In genomic region chr13:45390348-45390747, GRCh38 we compare ENCODE assay signal across 5 cellular contexts. TPM values are rescaled to one million over a fixed set of nuclear protein-coding genes. Genes with fewer than 3 reads are reported as not detected.
DNase-seq lines count a peak whose midpoint lies in the region; ATAC-seq, FAIRE-seq and TF ChIP-seq lines count a peak whose summit lies in the region.
"Not testable (repeated sequence)": the region's sequence is repeated elsewhere in the genome, so short reads cannot be mapped to it uniquely, and the experiment has no call there.

No MANE protein-coding gene starts in this region.

- not testable (repeated sequence) for H3K9ac ChIP-seq in K562 (ENCODE audit: insufficient read depth in 1 of 2, low read depth in 2 of 2, low read length in 2 of 2); endothelial cell of umbilical vein (replicated peaks; ENCODE audit: extremely low read depth, insufficient read depth, low read length)

- dilution Hi-C loops in endothelial cell of umbilical vein (cut with MboI; ENCODE audit: extremely low pct_ligation_motif_present, low sequenced_read_pairs): not testable (repeated sequence)

- not testable (repeated sequence) for H3K4me3 ChIP-seq in K562; endothelial cell of umbilical vein (replicated peaks in 1 of 3; ENCODE audit: insufficient read depth in 1 of 3, low read depth in 1 of 3, low read length in 3 of 3); heart right ventricle

- intact Hi-C loops in K562 (cut with micrococcal nuclease): loop anchor here (5.0 kb wide), 1 partner anchor 343 kb away; no protein-coding TSS in a partner anchor
- intact Hi-C loops in endothelial cell of umbilical vein (cut with micrococcal nuclease); heart right ventricle (cut with DNase I): not testable (repeated sequence)

- H3K36me3 ChIP-seq in K562 (ENCODE audit: control insufficient read depth, insufficient read depth, low read length); endothelial cell of umbilical vein (ENCODE audit: control insufficient read depth in 2 of 2, extremely low read depth in 1 of 2, insufficient read depth in 2 of 2, low read length in 2 of 2): not testable (repeated sequence)
- peaks cover 0 to 66% (median 7%) of the 10 kb centered on the region in 9 donors for H3K36me3 ChIP-seq in heart right ventricle

- not testable (repeated sequence) for DNase-seq in K562 (ENCODE audit: extremely low read depth in 1 of 4, low spot score in 3 of 4); endothelial cell of umbilical vein (ENCODE audit: low read depth, low spot score); heart right ventricle
- peak; percentile 3 for DNase-seq in left lobe of liver (ENCODE audit: low spot score)

- H2AFZ ChIP-seq in K562 (ENCODE audit: low read depth, low read length); endothelial cell of umbilical vein (ENCODE audit: low read depth, low read length): not testable (repeated sequence)

- H3K27ac ChIP-seq in K562 (ENCODE audit: extremely low read depth, low read depth, low read length); endothelial cell of umbilical vein (ENCODE audit: insufficient read depth, low read depth, low read length); heart right ventricle: not testable (repeated sequence)

- H3K4me2 ChIP-seq in K562 (ENCODE audit: insufficient read depth, low read length); endothelial cell of umbilical vein (ENCODE audit: insufficient read depth, low read length): not testable (repeated sequence)

- peaks cover 21% of the 10 kb centered on the region for H3K4me1 Mint-ChIP-seq in activated naive CD8-positive, alpha-beta T cell (ENCODE audit: low read depth)

- not testable (repeated sequence) for H3K27me3 Mint-ChIP-seq in activated naive CD8-positive, alpha-beta T cell

- not testable (repeated sequence) for H4K20me1 ChIP-seq in K562 (replicated peaks; ENCODE audit: control insufficient read depth, insufficient read depth, low read length); endothelial cell of umbilical vein (replicated peaks; ENCODE audit: control insufficient read depth, extremely low read depth, insufficient read depth, low read length)

- TF ChIP-seq POLR2A in K562 (conservative IDR thresholded peaks at IDR 0.05); endothelial cell of umbilical vein (IDR thresholded peaks at IDR 0.05; ENCODE audit: low read depth, low read length): not testable (repeated sequence)

- peak overlapping the region; percentile 46 for H3K27ac Mint-ChIP-seq in activated naive CD8-positive, alpha-beta T cell

- H3K9me3 ChIP-seq in K562 (replicated peaks; ENCODE audit: control insufficient read depth, insufficient read depth, low read depth, low read length); endothelial cell of umbilical vein (replicated peaks; ENCODE audit: control insufficient read depth, insufficient read depth, low read length); heart right ventricle: not testable (repeated sequence)

- TF ChIP-seq EP300 in K562 (IDR thresholded peaks at IDR 0.05; ENCODE audit: low read length): not testable (repeated sequence)

- TF ChIP-seq RAD21 in K562 (CRISPR knock-in tag; conservative IDR thresholded peaks at IDR 0.05 in 1 of 2, IDR thresholded peaks at IDR 0.05 in 1 of 2): not testable (repeated sequence)

- H3K79me2 ChIP-seq in K562 (ENCODE audit: control insufficient read depth, insufficient read depth, low read length); endothelial cell of umbilical vein (ENCODE audit: control insufficient read depth, insufficient read depth, low read length): not testable (repeated sequence)

- ATAC-seq in K562, left lobe of liver: not testable (repeated sequence)
- peak in 5 of 8 donors; percentile 31 to 66 (median 53) for ATAC-seq in heart right ventricle

- not testable (repeated sequence) for H3K4me1 ChIP-seq in K562 (replicated peaks in 1 of 2; ENCODE audit: control insufficient read depth in 2 of 2, insufficient read depth in 2 of 2, low read length in 2 of 2)
- H3K4me1 ChIP-seq in endothelial cell of umbilical vein (ENCODE audit: control insufficient read depth, extremely low read depth, insufficient read depth, low read length) (peaks cover 11% of the 10 kb centered on the region), heart right ventricle (peaks cover 0 to 50% (median 19%) of the 10 kb centered on the region in 9 donors)

- WGBS in K562 (ENCODE audit: insufficient coverage, low coverage, missing lambda C conversion rate): 81% methylated on average over 4 of the region's 9 CpGs
- 69 to 84% methylated on average over 8 of the region's 9 CpGs for WGBS in heart right ventricle, 2 donors

- not testable (repeated sequence) for H3K4me3 Mint-ChIP-seq in activated naive CD8-positive, alpha-beta T cell

- CTCF ChIA-PET in K562 (lab: Yijun Ruan, JAX; ENCODE audit: low intra/inter-chr PET ratio): not testable (repeated sequence)
- CTCF ChIA-PET in endothelial cell of umbilical vein (lab: Charles Lee): interaction anchor here (1.3 kb wide), 1 partner anchor 19 kb away, joined by 12 read pairs; no protein-coding TSS in a partner anchor

- in situ Hi-C loops in K562 (cut with MboI): not testable (repeated sequence)

- not testable (repeated sequence) for H3K9me3 Mint-ChIP-seq in activated naive CD8-positive, alpha-beta T cell (ENCODE audit: low read depth)

- FAIRE-seq in K562 (lab: Jason Lieb, UNC) (peak; percentile 42), endothelial cell of umbilical vein (lab: Jason Lieb, UNC) (peak; percentile 92)

- H3K36me3 Mint-ChIP-seq in activated naive CD8-positive, alpha-beta T cell: peaks cover 15% of the 10 kb centered on the region

- H3K9me1 ChIP-seq in K562 (ENCODE audit: control insufficient read depth, insufficient read depth, low read length); endothelial cell of umbilical vein (replicated peaks; ENCODE audit: control insufficient read depth, extremely low read depth, insufficient read depth, low read length): not testable (repeated sequence)

- H3K27me3 ChIP-seq in K562 (ENCODE audit: control insufficient read depth in 2 of 2, insufficient read depth in 2 of 2, low read length in 2 of 2); endothelial cell of umbilical vein (ENCODE audit: control insufficient read depth in 2 of 2, insufficient read depth in 2 of 2, low read length in 2 of 2); heart right ventricle: not testable (repeated sequence)

- POLR2A ChIA-PET in K562 (lab: Yijun Ruan, JAX); endothelial cell of umbilical vein (lab: Charles Lee): not testable (repeated sequence)

- TF ChIP-seq CTCF in K562 (IDR thresholded peaks at IDR 0.05 in 2 of 3, conservative IDR thresholded peaks at IDR 0.05 in 1 of 3; ENCODE audit: insufficient read depth in 2 of 3, low read depth in 1 of 3, low read length in 3 of 3); endothelial cell of umbilical vein (IDR thresholded peaks at IDR 0.05; ENCODE audit: extremely low read depth in 1 of 2, insufficient read depth in 1 of 2, low read depth in 1 of 2, low read length in 2 of 2); heart right ventricle (IDR thresholded peaks at IDR 0.05): not testable (repeated sequence)

- not testable (repeated sequence) for BruUV-seq in K562 (replicated peaks; lab: Mats Ljungman, UMichigan); endothelial cell of umbilical vein (replicated peaks; lab: Mats Ljungman, UMichigan)

RNA-seq across cellular contexts. Expression of gene SLC25A30, which starts 27.8 kb away (rescaled TPM):
- 3.4 and 5.5 TPM in 2 replicates for total RNA-seq in K562 (2011; cell fraction: chromatin; rRNA removed; ENCODE audit: low replicate concordance)
- 2.0 and 3.3 TPM in 2 replicates for total RNA-seq in K562 (2011; cell fraction: nucleolus; rRNA removed)
- 4.3 and 5.3 TPM in 2 replicates for total RNA-seq in K562 (2011; cell fraction: nucleoplasm; rRNA removed)
- total RNA-seq in K562 (2014; rRNA removed) (2.0 and 3.6 TPM in 2 replicates), K562 (2014; rRNA removed; fragmentation: Illumina TruSeq; extraction: Trizol) (6.0 and 7.1 TPM in 2 replicates), K562 (2015; rRNA removed; fragmentation: Illumina TruSeq; extraction: Trizol) (5.2 and 5.6 TPM in 2 replicates), K562 (2021) (6.9 and 9.6 TPM in 2 replicates), endothelial cell of umbilical vein (27.0 and 28.9 TPM in 2 replicates), heart right ventricle (100 to 1,000 TPM in 9 of 10 donors, 10 to 100 TPM in 1; 83.9 to 280 (median 159) TPM), left lobe of liver (38.8 TPM)
- polyA plus RNA-seq in K562 (2011; rRNA removed) (5.3 and 8.8 TPM in 2 replicates), K562 (2014; fragmentation: Illumina TruSeq; extraction: Trizol) (9.3 and 11.1 TPM in 2 replicates), K562 (2014; fragmentation: Nextera tagmentation; extraction: Ambion mirVana) (1 to 10 TPM; 1.1 to 1.6 TPM), K562 (2014; rRNA removed) (5.8 and 8.9 TPM in 2 replicates), endothelial cell of umbilical vein (12.2 and 13.3 TPM in 2 replicates), heart right ventricle (10 to 100 TPM in 1 of 2 donors, 1 to 10 TPM in 1; 9.3 to 36.6 TPM)
- polyA plus RNA-seq in K562 (2011; cell fraction: cytosol; rRNA removed): 2.4 and 7.4 TPM in 2 replicates
- 2.3 and 5.0 TPM in 2 replicates for polyA plus RNA-seq in K562 (2011; cell fraction: nucleus; rRNA removed)
- 4.1 and 5.2 TPM in 2 replicates for polyA plus RNA-seq in K562 (2012)
- polyA minus RNA-seq in K562 (2011; rRNA and poly(A)+ RNA removed): 10.0 and 13.9 TPM in 2 replicates
- polyA minus RNA-seq in K562 (2011; cell fraction: cytosol; rRNA and poly(A)+ RNA removed): 4.1 and 7.8 TPM in 2 replicates
- 0.94 and 4.9 TPM in 2 replicates for polyA minus RNA-seq in K562 (2011; cell fraction: nucleus; rRNA and poly(A)+ RNA removed)
- 17.4 and 20.2 TPM in 2 replicates for polyA plus RNA-seq in endothelial cell of umbilical vein (2011; cell fraction: cytosol; rRNA removed)
- 16.2 and 17.8 TPM in 2 replicates for polyA plus RNA-seq in endothelial cell of umbilical vein (2011; cell fraction: nucleus; rRNA removed)
- polyA plus RNA-seq in endothelial cell of umbilical vein (2012): 20.2 and 20.7 TPM in 2 replicates
- polyA minus RNA-seq in endothelial cell of umbilical vein: 42.0 and 79.3 TPM in 2 replicates
- 1.2 TPM for polyA minus RNA-seq in endothelial cell of umbilical vein (2011; cell fraction: cytosol; rRNA and poly(A)+ RNA removed)
- polyA minus RNA-seq in endothelial cell of umbilical vein (2011; cell fraction: nucleus; rRNA and poly(A)+ RNA removed): 12.0 and 12.2 TPM in 2 replicates

RNA-seq across cellular contexts. Expression of gene TPT1, which starts 49.4 kb away (rescaled TPM):
- total RNA-seq in K562 (2011; cell fraction: chromatin; rRNA removed; ENCODE audit: low replicate concordance): 149 and 287 TPM in 2 replicates
- 162 and 165 TPM in 2 replicates for total RNA-seq in K562 (2011; cell fraction: nucleolus; rRNA removed)
- total RNA-seq in K562 (2011; cell fraction: nucleoplasm; rRNA removed): 289 and 732 TPM in 2 replicates
- total RNA-seq in K562 (2014; rRNA removed) (658 and 687 TPM in 2 replicates), K562 (2014; rRNA removed; fragmentation: Illumina TruSeq; extraction: Trizol) (1,890 and 2,065 TPM in 2 replicates), K562 (2015; rRNA removed; fragmentation: Illumina TruSeq; extraction: Trizol) (1,896 and 1,906 TPM in 2 replicates), K562 (2021) (1,201 and 1,281 TPM in 2 replicates), endothelial cell of umbilical vein (2,923 and 2,993 TPM in 2 replicates), heart right ventricle (1,000 to 10,000 TPM; 3,297 to 4,965 (median 3,717) TPM), left lobe of liver (2,011 TPM)
- polyA plus RNA-seq in K562 (2011; rRNA removed) (2,188 and 2,403 TPM in 2 replicates), K562 (2014; fragmentation: Illumina TruSeq; extraction: Trizol) (2,213 and 2,508 TPM in 2 replicates), K562 (2014; fragmentation: Nextera tagmentation; extraction: Ambion mirVana) (100 to 1,000 TPM; 602 to 615 TPM), K562 (2014; rRNA removed) (1,757 and 1,784 TPM in 2 replicates), endothelial cell of umbilical vein (2,609 and 4,330 TPM in 2 replicates), heart right ventricle (1,000 to 10,000 TPM; 5,417 to 6,104 TPM)
- polyA plus RNA-seq in K562 (2011; cell fraction: cytosol; rRNA removed): 605 and 1,162 TPM in 2 replicates
- polyA plus RNA-seq in K562 (2011; cell fraction: nucleus; rRNA removed): 271 and 513 TPM in 2 replicates
- polyA plus RNA-seq in K562 (2012): 2,006 and 3,546 TPM in 2 replicates
- 1,164 and 1,375 TPM in 2 replicates for polyA minus RNA-seq in K562 (2011; rRNA and poly(A)+ RNA removed)
- polyA minus RNA-seq in K562 (2011; cell fraction: cytosol; rRNA and poly(A)+ RNA removed): 434 and 456 TPM in 2 replicates
- 125 and 222 TPM in 2 replicates for polyA minus RNA-seq in K562 (2011; cell fraction: nucleus; rRNA and poly(A)+ RNA removed)
- 5,317 and 5,445 TPM in 2 replicates for polyA plus RNA-seq in endothelial cell of umbilical vein (2011; cell fraction: cytosol; rRNA removed)
- 1,147 and 1,337 TPM in 2 replicates for polyA plus RNA-seq in endothelial cell of umbilical vein (2011; cell fraction: nucleus; rRNA removed)
- 3,997 and 5,832 TPM in 2 replicates for polyA plus RNA-seq in endothelial cell of umbilical vein (2012)
- 1,207 and 1,277 TPM in 2 replicates for polyA minus RNA-seq in endothelial cell of umbilical vein
- 730 TPM for polyA minus RNA-seq in endothelial cell of umbilical vein (2011; cell fraction: cytosol; rRNA and poly(A)+ RNA removed)
- polyA minus RNA-seq in endothelial cell of umbilical vein (2011; cell fraction: nucleus; rRNA and poly(A)+ RNA removed): 313 and 319 TPM in 2 replicates
